14 cellular contexts compared by ENCODE assay signal in the genomic region with DNA sequence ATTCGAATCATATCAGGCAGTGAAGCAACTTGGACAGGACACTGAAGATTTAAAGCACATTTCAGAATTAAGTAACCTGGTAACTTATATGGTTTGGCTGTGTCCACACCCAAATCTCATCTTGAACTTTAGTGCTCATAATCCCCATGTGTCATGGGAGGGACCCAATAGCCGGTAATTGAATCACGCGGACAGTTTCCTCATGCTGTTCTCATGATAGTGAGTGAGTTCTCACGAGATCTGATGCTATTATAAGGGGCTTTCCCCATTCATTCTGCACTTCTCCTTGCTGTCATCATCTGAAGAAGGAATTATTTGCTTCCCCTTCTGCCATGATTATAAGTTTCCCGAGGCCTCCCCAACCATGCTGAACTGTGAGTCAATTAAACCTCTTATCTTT.
A peak's percentile ranks its signal among the peaks of the same experiment; 100 is the strongest.
DNase-seq lines count a peak whose midpoint lies in the region; ATAC-seq, FAIRE-seq and TF ChIP-seq lines count a peak whose summit lies in the region.
"Had no signal": no experiment of that assay in that cellular context is flagged by ENCODE, and none has a peak within 500 bp of the region (broad histone marks: within the 10 kb centered on the region; RNA-seq: fewer than 3 reads in every experiment).

No MANE protein-coding gene starts in this region.

- TF ChIP-seq CTCF in A549 (IDR thresholded peaks at IDR 0.05) (no peak), chondrocyte (IDR thresholded peaks at IDR 0.05) (no peak), osteocyte (IDR thresholded peaks at IDR 0.05) (no peak)

- H3K4me1 Mint-ChIP-seq in chondrocyte (ENCODE audit: low read depth), result peaks cover 61% of the 10 kb centered on the region
- H3K4me1 Mint-ChIP-seq in osteocyte (ENCODE audit: unreplicated experiment), result peaks cover 69% of the 10 kb centered on the region
- no peaks in the 10 kb centered on the region for H3K4me1 Mint-ChIP-seq in activated CD4-positive, alpha-beta memory T cell treated with anti-CD3 and anti-CD28 coated beads for 36 hours (ENCODE audit: low read depth)
- H3K4me1 Mint-ChIP-seq: CD4-positive, alpha-beta memory T cell had no signal

- H3K9me3 Mint-ChIP-seq in chondrocyte (ENCODE audit: low read depth), result peaks cover 8% of the 10 kb centered on the region
- H3K9me3 Mint-ChIP-seq in osteocyte (ENCODE audit: unreplicated experiment), result peaks cover 14% of the 10 kb centered on the region
- no peaks in the 10 kb centered on the region for H3K9me3 Mint-ChIP-seq in activated CD4-positive, alpha-beta memory T cell treated with anti-CD3 and anti-CD28 coated beads for 36 hours

- no peak for TF ChIP-seq POLR2A in A549 (IDR thresholded peaks at IDR 0.05; ENCODE audit: low read length)

- peaks cover 18% of the 10 kb centered on the region for H3K4me1 ChIP-seq in A549
- H3K4me1 ChIP-seq: BE2C had no signal

- POLR2A ChIA-PET in A549 (lab: Yijun Ruan, JAX), result no interaction called here
- POLR2A ChIA-PET in activated CD4-positive, alpha-beta memory T cell treated with anti-CD3 and anti-CD28 coated beads for 36 hours (lab: Charles Lee), result no interaction called here

- WGBS in A549 (ENCODE audit: missing lambda C conversion rate), result 81% methylated on average over 6 of the region's 6 CpGs

- CTCF ChIA-PET in A549 (lab: Yijun Ruan, JAX), result no interaction called here
- CTCF ChIA-PET in activated CD4-positive, alpha-beta memory T cell treated with anti-CD3 and anti-CD28 coated beads for 36 hours (lab: Charles Lee), result no interaction called here

- intact Hi-C loops in activated CD4-positive, alpha-beta memory T cell treated with anti-CD3 and anti-CD28 coated beads for 36 hours (cut with micrococcal nuclease), result no loop called here

- peak; percentile 32 for FAIRE-seq in A549 (lab: Jason Lieb, UNC)
- FAIRE-seq: GM12891 had no signal

- no peak for TF ChIP-seq EP300 in A549 (IDR thresholded peaks at IDR 0.05)

- H3K27ac Mint-ChIP-seq in chondrocyte (ENCODE audit: unreplicated experiment), result peak overlapping the region; percentile 46
- peak overlapping the region; percentile 43 for H3K27ac Mint-ChIP-seq in osteocyte (ENCODE audit: unreplicated experiment)
- no peak overlapping the region for H3K27ac Mint-ChIP-seq in activated CD4-positive, alpha-beta memory T cell treated with anti-CD3 and anti-CD28 coated beads for 36 hours
- H3K27ac Mint-ChIP-seq: CD4-positive, alpha-beta memory T cell; H9 had no signal

- no peaks in the 10 kb centered on the region for H3K9me3 ChIP-seq in A549
- H3K9me3 ChIP-seq: BE2C had no signal

- ATAC-seq in A549, result no peak

- no peak for DNase-seq in A549 (ENCODE audit: low read depth in 1 of 2, low spot score in 1 of 2)
- peak; percentile 37 for DNase-seq in NCI-H2227 treated with DMSO at 0.1 percent for 48 hours (lab: John Stamatoyannopoulos, UW)
- DNase-seq in chondrocyte (ENCODE audit: low spot score), result no peak
- DNase-seq in osteocyte (ENCODE audit: extremely low spot score, unreplicated experiment), result no peak
- no peak for DNase-seq in activated naive CD4-positive, alpha-beta T cell (lab: John Stamatoyannopoulos, UW)
- DNase-seq in NCI-H1930 (lab: John Stamatoyannopoulos, UW), result no peak
- no peak for DNase-seq in activated CD4-positive, alpha-beta memory T cell treated with anti-CD3 and anti-CD28 coated beads for 36 hours
- DNase-seq: BE2C; CD4-positive, alpha-beta memory T cell; DMS79; GOT3; H9 had no signal

- no peak overlapping the region for H3K4me3 Mint-ChIP-seq in chondrocyte (ENCODE audit: unreplicated experiment)
- no peak overlapping the region for H3K4me3 Mint-ChIP-seq in osteocyte (ENCODE audit: unreplicated experiment)
- no peak overlapping the region for H3K4me3 Mint-ChIP-seq in activated CD4-positive, alpha-beta memory T cell treated with anti-CD3 and anti-CD28 coated beads for 36 hours
- H3K4me3 Mint-ChIP-seq: CD4-positive, alpha-beta memory T cell; H9 had no signal

- no peak overlapping the region for H3K4me3 ChIP-seq in A549

- H3K27me3 Mint-ChIP-seq in chondrocyte (ENCODE audit: low read depth), result no peaks in the 10 kb centered on the region
- no peaks in the 10 kb centered on the region for H3K27me3 Mint-ChIP-seq in osteocyte (ENCODE audit: unreplicated experiment)
- H3K27me3 Mint-ChIP-seq in activated CD4-positive, alpha-beta memory T cell treated with anti-CD3 and anti-CD28 coated beads for 36 hours, result no peaks in the 10 kb centered on the region

- no peak for TF ChIP-seq RAD21 in A549 (conservative IDR thresholded peaks at IDR 0.05 in 1 of 2, IDR thresholded peaks at IDR 0.05 in 1 of 2)

- H3K27ac ChIP-seq in A549, result no peak overlapping the region
- H3K27ac ChIP-seq: C4-2B had no signal

- H3K4me2 ChIP-seq in A549, result no peak overlapping the region

- H3K36me3 Mint-ChIP-seq in chondrocyte (ENCODE audit: low read depth) (peaks cover 6% of the 10 kb centered on the region), osteocyte (ENCODE audit: unreplicated experiment) (peaks cover 8% of the 10 kb centered on the region)
- no peaks in the 10 kb centered on the region for H3K36me3 Mint-ChIP-seq in activated CD4-positive, alpha-beta memory T cell treated with anti-CD3 and anti-CD28 coated beads for 36 hours
- H3K36me3 Mint-ChIP-seq: CD4-positive, alpha-beta memory T cell had no signal

TF ChIP-seq in A549, 52 proteins besides CTCF, POLR2A, EP300 and RAD21:
- TF ChIP-seq RNF2 (IDR thresholded peaks at IDR 0.05; ENCODE audit: borderline replicate concordance, low read depth), result no peak
- no peak for TF ChIP-seq GATA3 (IDR thresholded peaks at IDR 0.05; ENCODE audit: borderline replicate concordance)
- TF ChIP-seq ZFP36 (IDR thresholded peaks at IDR 0.05; ENCODE audit: borderline replicate concordance, partially characterized antibody), result no peak
- TF ChIP-seq JUNB (IDR thresholded peaks at IDR 0.05), result no peak
- no peak for TF ChIP-seq CBX2 (IDR thresholded peaks at IDR 0.05; ENCODE audit: borderline replicate concordance, low read depth)
- TF ChIP-seq CBX8 (IDR thresholded peaks at IDR 0.05), result no peak
- no peak for TF ChIP-seq HOXB5 (CRISPR knock-in tag; IDR thresholded peaks at IDR 0.05)
